16 cellular contexts compared by ENCODE assay signal in the genomic region with DNA sequence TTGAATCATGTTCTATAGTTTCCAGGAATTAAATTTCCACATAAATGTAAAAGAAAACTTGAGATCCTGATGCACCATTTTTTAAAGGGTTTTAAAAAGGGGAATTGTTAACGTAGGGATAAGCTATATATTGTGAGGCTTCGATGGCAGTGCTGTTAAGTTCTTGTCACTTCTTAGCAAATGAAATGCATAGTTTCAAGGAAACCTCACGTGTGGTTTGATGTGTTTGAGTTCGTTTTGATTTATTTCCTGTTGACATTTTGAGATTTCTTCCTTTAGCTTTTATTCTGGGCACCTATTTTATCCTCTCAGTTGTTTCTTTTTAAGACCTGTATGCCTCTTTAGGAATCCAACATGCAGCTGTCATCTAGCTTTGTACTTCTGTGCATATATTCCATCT.
"Had no signal": no experiment of that assay in that cellular context is flagged by ENCODE, and none has a peak within 500 bp of the region (broad histone marks: within the 10 kb centered on the region; RNA-seq: fewer than 3 reads in every experiment).

No MANE protein-coding gene starts in this region.

- H3K4me2 ChIP-seq: hepatocyte had no signal

- H3K27ac ChIP-seq: coronary artery, hepatocyte, left ventricle myocardium inferior, right atrium auricular region, SJCRH30, upper lobe of right lung had no signal

- H3K27ac Mint-ChIP-seq: brain; memory B cell; stimulated activated naive B cell treated with anti-CD40 and anti-IgM and Interleukin-4, amounts not matched to agents 10 μg/mL and 1 μg/mL and 100 μg/mL, for 72 hours had no signal

- H3K9me3 ChIP-seq: esophagus squamous epithelium, left ventricle myocardium inferior, right atrium auricular region, SJCRH30, upper lobe of right lung had no signal

- ATAC-seq: stimulated activated naive B cell treated with anti-CD40 and anti-IgM and Interleukin-4, amounts not matched to agents 10 μg/mL and 1 μg/mL and 100 μg/mL, for 72 hours; upper lobe of right lung had no signal

- H3K27me3 ChIP-seq: esophagus squamous epithelium, hepatocyte, right atrium auricular region, SJCRH30, upper lobe of right lung had no signal

- H3K4me1 Mint-ChIP-seq: stimulated activated naive B cell treated with anti-CD40 and anti-IgM and Interleukin-4, amounts not matched to agents 10 μg/mL and 1 μg/mL and 100 μg/mL, for 72 hours had no signal

- H3K36me3 Mint-ChIP-seq: memory B cell; stimulated activated naive B cell treated with anti-CD40 and anti-IgM and Interleukin-4, amounts not matched to agents 10 μg/mL and 1 μg/mL and 100 μg/mL, for 72 hours had no signal

- H3K4me3 ChIP-seq: coronary artery, esophagus squamous epithelium, hepatocyte, left ventricle myocardium inferior, right atrium auricular region, SJCRH30, upper lobe of right lung had no signal

- DNase-seq: esophagus squamous epithelium; islet precursor cell; left ventricle myocardium inferior; nucleus accumbens; SJCRH30; stimulated activated CD4-positive, alpha-beta T cell treated with anti-CD3 and anti-CD28 coated beads, Interleukin-2, amount 100 ng/mL, for 48 hours; stimulated activated naive B cell treated with anti-CD40 and anti-IgM and Interleukin-4, amounts not matched to agents 10 μg/mL and 1 μg/mL and 100 μg/mL, for 72 hours; SW 1271; upper lobe of right lung had no signal

- H3K27me3 Mint-ChIP-seq: central memory CD8-positive, alpha-beta T cell; memory B cell had no signal

- H3K36me3 ChIP-seq: esophagus squamous epithelium, left ventricle myocardium inferior, right atrium auricular region, SJCRH30, upper lobe of right lung had no signal

- H2AFZ ChIP-seq: hepatocyte had no signal

- H3K9me3 Mint-ChIP-seq: memory B cell had no signal

- H3K4me1 ChIP-seq: SJCRH30, upper lobe of right lung had no signal

- H3K4me3 Mint-ChIP-seq: brain; central memory CD8-positive, alpha-beta T cell; memory B cell; nephron; stimulated activated naive B cell treated with anti-CD40 and anti-IgM and Interleukin-4, amounts not matched to agents 10 μg/mL and 1 μg/mL and 100 μg/mL, for 72 hours had no signal
